7 cellular contexts compared by ENCODE assay signal in the genomic region with DNA sequence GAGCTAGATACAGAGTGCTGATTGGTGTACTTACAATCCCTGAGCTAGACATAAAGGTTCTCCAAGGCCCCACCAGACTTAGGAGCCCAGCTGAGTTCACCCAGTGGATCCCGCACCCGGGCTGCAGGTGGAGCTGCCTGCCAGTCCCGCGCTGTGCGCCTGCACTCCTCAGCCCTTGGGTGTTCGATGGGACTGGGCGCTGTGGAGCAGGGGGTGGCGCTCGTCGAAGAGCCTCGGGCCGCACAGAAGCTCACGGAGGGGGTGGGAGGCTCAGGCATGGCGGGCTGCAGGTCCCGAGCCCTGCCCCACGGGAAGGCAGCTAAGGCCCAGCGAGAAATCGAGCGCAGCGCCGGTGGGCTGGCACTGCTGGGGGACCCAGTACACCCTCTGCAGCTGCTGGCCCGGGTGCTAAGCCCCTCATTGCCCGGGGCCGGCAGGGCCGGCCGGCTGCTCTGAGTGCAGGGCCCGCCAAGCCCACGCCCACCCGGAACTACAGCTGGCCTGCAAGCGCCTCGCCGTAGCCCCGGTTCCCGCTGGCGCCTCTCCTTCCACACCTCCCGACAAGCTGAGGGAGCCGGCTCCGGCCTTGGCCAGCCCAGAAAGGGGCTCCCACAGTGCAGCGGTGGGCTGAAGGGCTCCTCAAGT. TPM values are rescaled to one million over a fixed set of nuclear protein-coding genes. Genes with fewer than 3 reads are reported as not detected.
"Had no signal": no experiment of that assay in that cellular context is flagged by ENCODE, and none has a peak within 500 bp of the region (broad histone marks: within the 10 kb centered on the region; RNA-seq: fewer than 3 reads in every experiment).

No MANE protein-coding gene starts in this region.

RNA-seq across cellular contexts. Expression of gene ACSBG1, which starts 11.7 kb away (rescaled TPM):
- total RNA-seq: chondrocyte, dermis blood vessel endothelial cell, dermis microvascular lymphatic vessel endothelial cell, endothelial cell of umbilical vein, esophagus mucosa, fibroblast of lung, foreskin keratinocyte had no signal
- polyA plus RNA-seq: endothelial cell of umbilical vein, fibroblast of lung had no signal
